ENCODE assay signal across 1 cellular context in the genomic region with DNA sequence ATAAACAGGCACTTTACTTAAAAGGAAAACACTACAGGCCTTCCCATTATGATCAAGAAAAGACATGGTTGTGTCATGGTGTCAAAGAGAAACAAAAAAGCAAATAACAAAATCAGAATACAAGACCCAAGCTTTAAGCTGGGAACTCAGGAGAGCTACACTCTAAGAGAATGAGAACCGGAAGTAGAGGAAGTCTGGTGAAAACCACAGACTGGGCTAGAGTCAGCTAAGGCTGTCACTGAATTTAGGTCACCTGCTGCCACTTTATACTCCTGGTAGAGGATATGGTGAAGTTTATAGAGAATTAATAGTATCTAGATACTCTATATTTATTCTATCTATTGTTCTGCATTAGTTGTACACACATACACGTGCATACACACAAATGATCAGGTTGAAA.
TF ChIP-seq lines count a peak whose summit lies in the region.

No MANE protein-coding gene starts in this region.

TF ChIP-seq in SK-N-SH, 30 proteins besides CTCF, POLR2A, EP300 and RAD21 (continued from another document):
- no peak for TF ChIP-seq ZBTB33 (IDR thresholded peaks at IDR 0.05; ENCODE audit: borderline replicate concordance, low read depth)
- TF ChIP-seq, protein P1, sequence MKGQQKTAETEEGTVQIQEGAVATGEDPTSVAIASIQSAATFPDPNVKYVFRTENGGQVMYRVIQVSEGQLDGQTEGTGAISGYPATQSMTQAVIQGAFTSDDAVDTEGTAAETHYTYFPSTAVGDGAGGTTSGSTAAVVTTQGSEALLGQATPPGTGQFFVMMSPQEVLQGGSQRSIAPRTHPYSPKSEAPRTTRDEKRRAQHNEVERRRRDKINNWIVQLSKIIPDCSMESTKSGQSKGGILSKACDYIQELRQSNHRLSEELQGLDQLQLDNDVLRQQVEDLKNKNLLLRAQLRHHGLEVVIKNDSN (IDR thresholded peaks at IDR 0.05; ENCODE audit: borderline replicate concordance, low read depth), result no peak
- TF ChIP-seq IRF3 (IDR thresholded peaks at IDR 0.05; ENCODE audit: low read depth, low read length), result no peak
